2 cellular contexts compared by ENCODE assay signal in genomic region chr17:61586031-61586566, GRCh38.
TF ChIP-seq lines count a peak whose summit lies in the region.

No MANE protein-coding gene starts in this region.

TF ChIP-seq in GM12878, 131 proteins besides CTCF, POLR2A, EP300 and RAD21:
- TF ChIP-seq RCOR1 (conservative IDR thresholded peaks at IDR 0.05; ENCODE audit: low read depth, low read length) (no peak), ETV6 (conservative IDR thresholded peaks at IDR 0.05 in 1 of 2, IDR thresholded peaks at IDR 0.05 in 1 of 2; ENCODE audit: borderline replicate concordance in 1 of 2, low read depth in 1 of 2) (peak in 1 of 2 experiments; percentile 85; a peak in 1 of 4 replicates), NFXL1 (IDR thresholded peaks at IDR 0.05; ENCODE audit: borderline replicate concordance) (peak; percentile 77; the same call in 1 of the 2 replicates)
TF ChIP-seq in GM12878: peak in this region for 2.

TF ChIP-seq in K562, 482 proteins besides CTCF, POLR2A, EP300 and RAD21:
- TF ChIP-seq NFATC3 (IDR thresholded peaks at IDR 0.05), result no peak
- no peak for TF ChIP-seq NFIX (CRISPR knock-in tag; IDR thresholded peaks at IDR 0.05; ENCODE audit: low read depth)
- TF ChIP-seq ZBTB11 (CRISPR knock-in tag; IDR thresholded peaks at IDR 0.05), result peak in 1 of 3 experiments; percentile 82; a peak in 2 of 6 replicates
- no peak for TF ChIP-seq ZNF695 (CRISPR knock-in tag; IDR thresholded peaks at IDR 0.05)
- TF ChIP-seq EWSR1 (IDR thresholded peaks at IDR 0.05; ENCODE audit: borderline replicate concordance, low read depth, partially characterized antibody), result peak; percentile 65
- TF ChIP-seq PHF8 (IDR thresholded peaks at IDR 0.05; ENCODE audit: borderline replicate concordance, low read length), result no peak
- no peak for TF ChIP-seq ZNF23 (CRISPR knock-in tag; IDR thresholded peaks at IDR 0.05)
- TF ChIP-seq ZNF655 (CRISPR knock-in tag; IDR thresholded peaks at IDR 0.05), result no peak
- TF ChIP-seq ZBTB2 (IDR thresholded peaks at IDR 0.05), result no peak
